ENCODE assay signal across 10 cellular contexts in the genomic region with DNA sequence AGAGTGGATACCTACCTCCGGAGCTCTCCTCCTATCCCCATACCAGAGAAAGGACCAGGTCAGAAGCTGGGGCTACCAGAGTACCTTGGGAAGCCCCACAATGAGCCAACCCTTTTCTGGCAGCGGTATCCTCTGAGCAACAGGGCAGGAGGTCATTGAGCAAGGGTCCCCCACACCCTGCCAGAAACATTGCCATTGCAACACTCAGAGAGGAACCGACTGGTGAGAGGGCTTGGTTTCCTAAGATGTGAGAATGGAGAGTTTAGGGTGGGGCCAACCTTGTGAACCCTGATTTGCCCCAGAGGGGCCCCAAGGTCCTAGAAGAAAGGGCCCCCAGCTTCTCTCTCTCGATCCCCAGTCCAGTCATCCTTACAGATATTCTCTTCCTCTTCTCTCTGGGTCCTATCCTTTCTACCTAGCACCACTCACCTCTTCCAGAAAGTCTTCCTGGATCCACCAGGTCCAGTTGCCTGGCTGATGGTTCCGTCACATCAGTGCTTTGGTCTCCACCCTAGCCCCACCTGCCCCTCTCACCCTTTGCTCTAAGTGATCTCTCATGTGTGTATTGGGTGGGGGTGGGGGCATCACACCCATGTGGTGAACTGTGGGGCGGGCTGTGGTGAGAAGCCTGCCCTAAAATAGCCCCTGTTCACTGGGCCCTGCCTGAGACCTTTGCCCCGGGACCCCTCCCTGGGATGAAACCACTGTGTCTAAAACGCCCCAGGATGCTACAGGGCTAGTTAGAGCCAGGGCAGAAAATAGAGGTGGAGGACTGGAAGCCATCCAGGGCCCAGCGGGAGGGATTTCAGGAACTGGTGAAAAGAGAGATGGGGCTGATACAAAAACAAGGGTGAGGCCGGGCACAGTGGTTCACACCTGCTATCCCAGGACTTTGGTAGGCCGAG. TPM values are rescaled to one million over a fixed set of nuclear protein-coding genes. Genes with fewer than 3 reads are reported as not detected.
DNase-seq lines count a peak whose midpoint lies in the region; FAIRE-seq and TF ChIP-seq lines count a peak whose summit lies in the region.
"Had no signal": no experiment of that assay in that cellular context is flagged by ENCODE, and none has a peak within 500 bp of the region (broad histone marks: within the 10 kb centered on the region; RNA-seq: fewer than 3 reads in every experiment).

No MANE protein-coding gene starts in this region.

- peak overlapping the region; percentile 15 for H3K4me3 Mint-ChIP-seq in activated naive CD8-positive, alpha-beta T cell treated with anti-CD3 and anti-CD28 coated beads for 36 hours

- no peak overlapping the region for H2BK5ac ChIP-seq in neuronal stem cell (ENCODE audit: low read length)

- H3K9me2 ChIP-seq in hepatocyte (replicated peaks; ENCODE audit: insufficient read depth), result no peaks in the 10 kb centered on the region
- no peaks in the 10 kb centered on the region for H3K9me2 ChIP-seq in MM.1S (replicated peaks; ENCODE audit: insufficient read depth, low read length)

- no peaks in the 10 kb centered on the region for H3K36me3 ChIP-seq in neuronal stem cell (replicated peaks in 1 of 2; ENCODE audit: control insufficient read depth in 2 of 2, insufficient read depth in 2 of 2, low read length in 2 of 2)
- H3K36me3 ChIP-seq in hepatocyte (replicated peaks; ENCODE audit: insufficient read depth, low read depth), result no peaks in the 10 kb centered on the region
- H3K36me3 ChIP-seq in MM.1S (replicated peaks; ENCODE audit: insufficient read depth, low read length), result no peaks in the 10 kb centered on the region

- peaks cover 36% of the 10 kb centered on the region for H3K4me1 Mint-ChIP-seq in activated naive CD8-positive, alpha-beta T cell treated with anti-CD3 and anti-CD28 coated beads for 36 hours

- peak overlapping the region; percentile 41 for H4K91ac ChIP-seq in neuronal stem cell (ENCODE audit: low read depth, low read length, poor library complexity)

- no peaks in the 10 kb centered on the region for H4K20me1 ChIP-seq in hepatocyte (ENCODE audit: insufficient read depth, poor library complexity, severe bottlenecking)
- H4K20me1 ChIP-seq in MM.1S (ENCODE audit: insufficient read depth, low read length), result no peaks in the 10 kb centered on the region

- H3K4me2 ChIP-seq in neuronal stem cell (ENCODE audit: insufficient read depth, low read length, poor library complexity, severe bottlenecking) (no peak overlapping the region), hepatocyte (no peak overlapping the region), MM.1S (ENCODE audit: low read depth, low read length) (no peak overlapping the region)

- no peaks in the 10 kb centered on the region for H3K9me3 Mint-ChIP-seq in activated naive CD8-positive, alpha-beta T cell treated with anti-CD3 and anti-CD28 coated beads for 36 hours

- H3K9me3 ChIP-seq in neuronal stem cell (replicated peaks in 1 of 2; ENCODE audit: control insufficient read depth in 2 of 2, insufficient read depth in 1 of 2, low read depth in 1 of 2, low read length in 2 of 2) (no peaks in the 10 kb centered on the region), hepatocyte (ENCODE audit: low read depth) (no peaks in the 10 kb centered on the region), MM.1S (replicated peaks; ENCODE audit: insufficient read depth, low read length) (no peaks in the 10 kb centered on the region)

- H3K79me1 ChIP-seq in neuronal stem cell (ENCODE audit: low read depth, low read length), result no peaks in the 10 kb centered on the region

- H2BK12ac ChIP-seq in neuronal stem cell (ENCODE audit: low read length), result no peak overlapping the region

- H3K27me3 Mint-ChIP-seq in activated naive CD8-positive, alpha-beta T cell treated with anti-CD3 and anti-CD28 coated beads for 36 hours, result no peaks in the 10 kb centered on the region

- H4K8ac ChIP-seq in neuronal stem cell (ENCODE audit: low read depth, low read length), result no peak overlapping the region

- H3K4me3 ChIP-seq in HL-60 (replicated peaks; ENCODE audit: insufficient read depth, low read length) (peak overlapping the region; percentile 46), neuronal stem cell (ENCODE audit: low read length in 2 of 2) (no peak overlapping the region), hepatocyte (no peak overlapping the region), MM.1S (ENCODE audit: low read length) (no peak overlapping the region)

- peak overlapping the region; percentile 85 for H3K27ac ChIP-seq in HL-60 (replicated peaks)
- H3K27ac ChIP-seq in neuronal stem cell (replicated peaks; ENCODE audit: low read length), result no peak overlapping the region
- H3K27ac ChIP-seq in hepatocyte, result no peak overlapping the region
- H3K27ac ChIP-seq in MM.1S (ENCODE audit: low read length), result no peak overlapping the region

- no peak overlapping the region for H3K14ac ChIP-seq in neuronal stem cell (ENCODE audit: low read length)

- no peak overlapping the region for H3K18ac ChIP-seq in neuronal stem cell (ENCODE audit: low read length)

- H2BK15ac ChIP-seq in neuronal stem cell (ENCODE audit: low read length), result no peak overlapping the region

- TF ChIP-seq POLR2A in GM12891 (IDR thresholded peaks at IDR 0.05; ENCODE audit: low read depth, low read length), result peak; percentile 74; the same call in 1 of the 2 replicates

- no peak overlapping the region for H3K4ac ChIP-seq in neuronal stem cell (ENCODE audit: low read length)

- H2AK5ac ChIP-seq in neuronal stem cell (ENCODE audit: low read depth, low read length), result no peak overlapping the region

- DNase-seq in GM12891 (ENCODE audit: insufficient read length, low spot score) (no peak), HL-60 (ENCODE audit: low read depth in 1 of 2, low spot score in 1 of 2) (peak; percentile 96 to 99), neuronal stem cell (ENCODE audit: low spot score) (no peak), hepatocyte (ENCODE audit: low spot score) (no peak), MM.1S (no peak), urothelium cell line (ENCODE audit: low spot score) (no peak), NCI-H748 treated with DMSO at 0.1 percent for 48 hours (lab: John Stamatoyannopoulos, UW) (no peak)
- no peak for DNase-seq in activated naive CD8-positive, alpha-beta T cell treated with anti-CD3 and anti-CD28 coated beads for 36 hours
- DNase-seq: NCI-H2081 treated with DMSO at 0.1 percent for 48 hours had no signal

- H3K4me1 ChIP-seq in neuronal stem cell (ENCODE audit: control insufficient read depth in 2 of 2, insufficient read depth in 1 of 2, low read depth in 1 of 2, low read length in 2 of 2) (peaks cover 0 to 35% of the 10 kb centered on the region in 2 donors), hepatocyte (ENCODE audit: insufficient read depth) (no peaks in the 10 kb centered on the region), MM.1S (ENCODE audit: low read length) (no peaks in the 10 kb centered on the region)

- FAIRE-seq in GM12891 (lab: Jason Lieb, UNC) (peak; percentile 88), urothelium cell line (lab: Jason Lieb, UNC) (no peak)

- H3K27me3 ChIP-seq in HL-60 (ENCODE audit: insufficient read depth, poor library complexity, severe bottlenecking) (no peaks in the 10 kb centered on the region), neuronal stem cell (ENCODE audit: control insufficient read depth in 3 of 3, insufficient read depth in 3 of 3, low read depth in 1 of 3, low read length in 3 of 3) (peaks cover 0 to 2% (median 0%) of the 10 kb centered on the region in 3 experiments), hepatocyte (peaks cover 5% of the 10 kb centered on the region), MM.1S (replicated peaks; ENCODE audit: insufficient read depth, low read length) (no peaks in the 10 kb centered on the region)

- H3K27ac Mint-ChIP-seq in activated naive CD8-positive, alpha-beta T cell treated with anti-CD3 and anti-CD28 coated beads for 36 hours, result peak overlapping the region; percentile 74

- H3F3A ChIP-seq in MM.1S (ENCODE audit: insufficient read depth, low read length), result no peaks in the 10 kb centered on the region

- H3K9ac ChIP-seq in neuronal stem cell (ENCODE audit: low read depth, low read length, poor library complexity), result no peak overlapping the region
- H3K9ac ChIP-seq in MM.1S (ENCODE audit: low read length), result no peak overlapping the region

- no peak overlapping the region for H2BK120ac ChIP-seq in neuronal stem cell (ENCODE audit: low read depth, low read length)

- TF ChIP-seq CTCF in HL-60 (IDR thresholded peaks at IDR 0.05; ENCODE audit: insufficient read depth, low read length) (no peak), hepatocyte (IDR thresholded peaks at IDR 0.05; ENCODE audit: poor library complexity) (no peak), MM.1S (IDR thresholded peaks at IDR 0.05; ENCODE audit: low read length) (no peak)

- H3K36me3 Mint-ChIP-seq in activated naive CD8-positive, alpha-beta T cell treated with anti-CD3 and anti-CD28 coated beads for 36 hours, result no peaks in the 10 kb centered on the region

- H2AFZ ChIP-seq in neuronal stem cell (ENCODE audit: low read length), result no peak overlapping the region
- no peak overlapping the region for H2AFZ ChIP-seq in hepatocyte
- no peak overlapping the region for H2AFZ ChIP-seq in MM.1S (ENCODE audit: low read length)

- H3K23ac ChIP-seq in neuronal stem cell (ENCODE audit: low read depth, low read length, poor library complexity), result no peak overlapping the region

- H3K79me2 ChIP-seq in hepatocyte, result no peaks in the 10 kb centered on the region
- no peaks in the 10 kb centered on the region for H3K79me2 ChIP-seq in MM.1S (ENCODE audit: low read length)

- WGBS in neuronal stem cell (ENCODE audit: extremely low coverage in 2 of 2, insufficient read length in 2 of 2, insufficient replicate concordance in 1 of 2), 2 donors, result no CpG with 5 or more reads among the region's 11 CpGs
- 89% methylated on average over 11 of the region's 11 CpGs for WGBS in hepatocyte (ENCODE audit: low lambda C conversion rate, missing lambda C conversion rate)

TF ChIP-seq in GM12891, 5 proteins besides CTCF, POLR2A, EP300 and RAD21 (continues in another document):
- TF ChIP-seq TAF1 (IDR thresholded peaks at IDR 0.05; ENCODE audit: low read depth, low read length), result peak; percentile 33

RNA-seq across cellular contexts. Expression of a gene that starts 8.7 kb away (rescaled TPM):
- polyA plus RNA-seq in GM12891 (2012; ENCODE audit: low read depth, missing spikeins), result 57.1 TPM
- under 1 TPM; 0.30 to 0.35 TPM for total RNA-seq in activated naive CD8-positive, alpha-beta T cell treated with anti-CD3 and anti-CD28 coated beads for 36 hours
- polyA plus RNA-seq in neuronal stem cell (2013, experiment 1 of 2), result 0.03 TPM
- 0.01 TPM for polyA plus RNA-seq in neuronal stem cell (2013, experiment 2 of 2)
- 0.28 and 0.73 TPM in 2 replicates for total RNA-seq in hepatocyte
- 0.28 TPM in 1 of 2 replicates, not detected in the other for polyA plus RNA-seq in hepatocyte
- total RNA-seq: G401 had no signal

RNA-seq across cellular contexts. Expression of a gene that starts 22.3 kb away (rescaled TPM):
- polyA plus RNA-seq in GM12891 (2012; ENCODE audit: low read depth, missing spikeins), result 6.8 TPM
- total RNA-seq in activated naive CD8-positive, alpha-beta T cell treated with anti-CD3 and anti-CD28 coated beads for 36 hours, result 10 to 100 TPM; 10.0 to 12.0 TPM
- 22.9 TPM for polyA plus RNA-seq in neuronal stem cell (2013, experiment 1 of 2)
- polyA plus RNA-seq in neuronal stem cell (2013, experiment 2 of 2), result 22.9 TPM
- total RNA-seq in hepatocyte, result 6.7 and 13.3 TPM in 2 replicates
- 12.2 and 14.4 TPM in 2 replicates for polyA plus RNA-seq in hepatocyte

RNA-seq across cellular contexts. Expression of a gene that starts 45.7 kb away (rescaled TPM):
- polyA plus RNA-seq in GM12891 (2012; ENCODE audit: low read depth, missing spikeins), result 77.6 TPM
- 10 to 100 TPM; 57.7 to 64.5 TPM for total RNA-seq in activated naive CD8-positive, alpha-beta T cell treated with anti-CD3 and anti-CD28 coated beads for 36 hours
- polyA plus RNA-seq in neuronal stem cell (2013, experiment 1 of 2), result 19.2 TPM
- polyA plus RNA-seq in neuronal stem cell (2013, experiment 2 of 2), result 19.4 TPM
- total RNA-seq in hepatocyte, result 94.3 and 114 TPM in 2 replicates
- polyA plus RNA-seq in hepatocyte, result 194 and 230 TPM in 2 replicates

Comparison
In these comparisons a context has a peak if more than half of its experiments do, and no peak if none do; other contexts are left out.
1. DNase-seq: peak in HL-60 (2 of 2); none in GM12891 (single experiment), activated naive CD8-positive, alpha-beta T cell treated with anti-CD3 and anti-CD28 coated beads for 36 hours (single experiment), neuronal stem cell (single experiment), hepatocyte (single experiment), MM.1S (single experiment), urothelium cell line (single experiment) and NCI-H748 treated with DMSO at 0.1 percent for 48 hours (single experiment).